ENCODE assay signal across 8 cellular contexts in the genomic region with DNA sequence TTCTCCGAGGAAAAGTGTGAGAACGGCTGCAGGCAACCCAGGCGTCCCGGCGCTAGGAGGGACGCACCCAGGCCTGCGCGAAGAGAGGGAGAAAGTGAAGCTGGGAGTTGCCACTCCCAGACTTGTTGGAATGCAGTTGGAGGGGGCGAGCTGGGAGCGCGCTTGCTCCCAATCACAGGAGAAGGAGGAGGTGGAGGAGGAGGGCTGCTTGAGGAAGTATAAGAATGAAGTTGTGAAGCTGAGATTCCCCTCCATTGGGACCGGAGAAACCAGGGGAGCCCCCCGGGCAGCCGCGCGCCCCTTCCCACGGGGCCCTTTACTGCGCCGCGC. TPM values are rescaled to one million over a fixed set of nuclear protein-coding genes. Genes with fewer than 3 reads are reported as not detected.
DNase-seq lines count a peak whose midpoint lies in the region; ATAC-seq and TF ChIP-seq lines count a peak whose summit lies in the region.

A gene (plus strand): TSS at position 247 of the 330 bp plus-strand sequence. CDS start 175 bp downstream, outside the sequence.

- ATAC-seq in WTC11 (peak; percentile 43), Right ventricle myocardium superior (ENCODE audit: poor library complexity) (peak; percentile 86), omental fat pad (ENCODE audit: low FRiP score) (peak; percentile 85)

- intact Hi-C loops in Right ventricle myocardium superior (cut with DNase I) = no loop called here
- intact Hi-C loops in CD14-positive monocyte (cut with micrococcal nuclease) = no loop called here
- intact Hi-C loops in activated T-helper 1 cell treated with anti-CD3 and anti-CD28 coated beads, Interleukin-12 subunit alpha, Interleukin-12 subunit beta, Interleukin-2, Interleukin-4 antibody, amounts not matched to agents 30 ng/mL and 10 ng/mL and 1 ng/mL, durations not matched to agents 14 hours and 24 hours and 36 hours (cut with micrococcal nuclease) = no loop called here

- CTCF ChIA-PET in WTC11 (lab: Charles Lee) = interaction anchor here (0.5 to 7.9 kb wide), 24 partner anchors 11 to 664 kb away, joined by 3 to 77 read pairs (median 4); a partner anchor contains a TSS

- peaks cover 3% of the 10 kb centered on the region; the same call in 1 of the 2 replicates for H3K36me3 Mint-ChIP-seq in WTC11
- H3K36me3 Mint-ChIP-seq in CD14-positive monocyte = peaks cover 3 to 7% of the 10 kb centered on the region in 2 donors
- H3K36me3 Mint-ChIP-seq in activated T-helper 1 cell treated with anti-CD3 and anti-CD28 coated beads, Interleukin-12 subunit alpha, Interleukin-12 subunit beta, Interleukin-2, Interleukin-4 antibody, amounts not matched to agents 30 ng/mL and 10 ng/mL and 1 ng/mL, durations not matched to agents 14 hours and 24 hours and 36 hours (ENCODE audit: low read depth) = peaks cover 2% of the 10 kb centered on the region

- in situ Hi-C loops in G401 (cut with HindIII; ENCODE audit: low sequenced_read_pairs) = loop anchor here (25.0 kb wide), 1 partner anchor 288 kb away; a partner anchor contains a TSS

- H3K27me3 Mint-ChIP-seq in WTC11 (ENCODE audit: low read depth) = no peaks in the 10 kb centered on the region
- H3K27me3 Mint-ChIP-seq in CD14-positive monocyte (ENCODE audit: low read depth in 3 of 3) = peaks cover 43 to 58% (median 48%) of the 10 kb centered on the region in 3 donors
- peaks cover 45% of the 10 kb centered on the region for H3K27me3 Mint-ChIP-seq in activated T-helper 1 cell treated with anti-CD3 and anti-CD28 coated beads, Interleukin-12 subunit alpha, Interleukin-12 subunit beta, Interleukin-2, Interleukin-4 antibody, amounts not matched to agents 30 ng/mL and 10 ng/mL and 1 ng/mL, durations not matched to agents 14 hours and 24 hours and 36 hours (ENCODE audit: insufficient read depth)

- H3K9me3 Mint-ChIP-seq in WTC11 = no peaks in the 10 kb centered on the region
- peaks cover 0 to 12% (median 5%) of the 10 kb centered on the region in 7 donors for H3K9me3 Mint-ChIP-seq in CD14-positive monocyte
- no peaks in the 10 kb centered on the region for H3K9me3 Mint-ChIP-seq in activated T-helper 1 cell treated with anti-CD3 and anti-CD28 coated beads, Interleukin-12 subunit alpha, Interleukin-12 subunit beta, Interleukin-2, Interleukin-4 antibody, amounts not matched to agents 30 ng/mL and 10 ng/mL and 1 ng/mL, durations not matched to agents 14 hours and 24 hours and 36 hours

- peaks cover 73% of the 10 kb centered on the region for H3K4me1 Mint-ChIP-seq in WTC11
- H3K4me1 Mint-ChIP-seq in CD14-positive monocyte = peaks cover 4% of the 10 kb centered on the region
- H3K4me1 Mint-ChIP-seq in activated T-helper 1 cell treated with anti-CD3 and anti-CD28 coated beads, Interleukin-12 subunit alpha, Interleukin-12 subunit beta, Interleukin-2, Interleukin-4 antibody, amounts not matched to agents 30 ng/mL and 10 ng/mL and 1 ng/mL, durations not matched to agents 14 hours and 24 hours and 36 hours (ENCODE audit: low read depth) = peaks cover 7% of the 10 kb centered on the region

- POLR2A ChIA-PET in WTC11 (lab: Charles Lee) = interaction anchor here (0.6 to 1.6 kb wide), 6 partner anchors 11 to 73 kb away, joined by 4 to 25 read pairs (median 6); a partner anchor contains a TSS

- TF ChIP-seq CTCF in WTC11 (IDR thresholded peaks at IDR 0.05) (no peak), omental fat pad (IDR thresholded peaks at IDR 0.05) (no peak), CD14-positive monocyte (IDR thresholded peaks at IDR 0.05) (no peak)

- H3K4me3 Mint-ChIP-seq in WTC11 (peak within 1 kb of the TSS; percentile 95), CD14-positive monocyte (peak within 1 kb of the TSS in 1 of 2 donors; percentile 84)
- no peak within 1 kb of the TSS for H3K4me3 Mint-ChIP-seq in activated T-helper 1 cell treated with anti-CD3 and anti-CD28 coated beads, Interleukin-12 subunit alpha, Interleukin-12 subunit beta, Interleukin-2, Interleukin-4 antibody, amounts not matched to agents 30 ng/mL and 10 ng/mL and 1 ng/mL, durations not matched to agents 14 hours and 24 hours and 36 hours

- DNase-seq in G401 (ENCODE audit: low spot score) = peak; percentile 33
- peak; percentile 73 for DNase-seq in WTC11 (ENCODE audit: low spot score)
- peak; percentile 75 for DNase-seq in Right ventricle myocardium superior
- no peak for DNase-seq in omental fat pad (ENCODE audit: low spot score)
- DNase-seq in NCI-H2196 treated with DMSO at 0.1 percent for 48 hours (lab: John Stamatoyannopoulos, UW; ENCODE audit: unreplicated experiment) = no peak
- no peak for DNase-seq in CD14-positive monocyte (ENCODE audit: low spot score)
- DNase-seq in NOMO-1 (lab: John Stamatoyannopoulos, UW; ENCODE audit: unreplicated experiment in 2 of 2) = no peak
- no peak for DNase-seq in activated T-helper 1 cell treated with anti-CD3 and anti-CD28 coated beads, Interleukin-12 subunit alpha, Interleukin-12 subunit beta, Interleukin-2, Interleukin-4 antibody, amounts not matched to agents 30 ng/mL and 10 ng/mL and 1 ng/mL, durations not matched to agents 14 hours and 24 hours and 36 hours (ENCODE audit: low spot score)

- H3K27ac Mint-ChIP-seq in WTC11 (peak within 1 kb of the TSS; percentile 96), CD14-positive monocyte (no peak within 1 kb of the TSS)
- no peak within 1 kb of the TSS for H3K27ac Mint-ChIP-seq in activated T-helper 1 cell treated with anti-CD3 and anti-CD28 coated beads, Interleukin-12 subunit alpha, Interleukin-12 subunit beta, Interleukin-2, Interleukin-4 antibody, amounts not matched to agents 30 ng/mL and 10 ng/mL and 1 ng/mL, durations not matched to agents 14 hours and 24 hours and 36 hours

TF ChIP-seq in WTC11, 78 proteins besides CTCF, POLR2A, EP300 and RAD21 (continues in another document):
- TF ChIP-seq ZNF317 (CRISPR knock-in tag; IDR thresholded peaks at IDR 0.05; ENCODE audit: borderline replicate concordance, low read depth) (no peak), SP1 (CRISPR knock-in tag; conservative IDR thresholded peaks at IDR 0.05) (peak; percentile 58; the same call in 1 of the 2 replicates), MYBL2 (CRISPR knock-in tag; IDR thresholded peaks at IDR 0.05) (0 out of 2 replicates have a peak, but pooled peaks have one; percentile 18), TEAD1 (CRISPR knock-in tag; IDR thresholded peaks at IDR 0.05) (peak; percentile 91; the same call in 1 of the 2 replicates), JAZF1 (CRISPR knock-in tag; IDR thresholded peaks at IDR 0.05) (no peak), EMX1 (CRISPR knock-in tag; IDR thresholded peaks at IDR 0.05) (no peak), GABPB1 (CRISPR knock-in tag; IDR thresholded peaks at IDR 0.05) (no peak), KAT7 (CRISPR knock-in tag; IDR thresholded peaks at IDR 0.05; ENCODE audit: borderline replicate concordance) (no peak), RORB (CRISPR knock-in tag; IDR thresholded peaks at IDR 0.05) (no peak), FOXK1 (CRISPR knock-in tag; IDR thresholded peaks at IDR 0.05) (no peak), ZBTB21 (CRISPR knock-in tag; IDR thresholded peaks at IDR 0.05; ENCODE audit: borderline replicate concordance) (no peak), IRF2 (CRISPR knock-in tag; IDR thresholded peaks at IDR 0.05; ENCODE audit: borderline replicate concordance, low read depth) (no peak)
- TF ChIP-seq, protein P1, sequence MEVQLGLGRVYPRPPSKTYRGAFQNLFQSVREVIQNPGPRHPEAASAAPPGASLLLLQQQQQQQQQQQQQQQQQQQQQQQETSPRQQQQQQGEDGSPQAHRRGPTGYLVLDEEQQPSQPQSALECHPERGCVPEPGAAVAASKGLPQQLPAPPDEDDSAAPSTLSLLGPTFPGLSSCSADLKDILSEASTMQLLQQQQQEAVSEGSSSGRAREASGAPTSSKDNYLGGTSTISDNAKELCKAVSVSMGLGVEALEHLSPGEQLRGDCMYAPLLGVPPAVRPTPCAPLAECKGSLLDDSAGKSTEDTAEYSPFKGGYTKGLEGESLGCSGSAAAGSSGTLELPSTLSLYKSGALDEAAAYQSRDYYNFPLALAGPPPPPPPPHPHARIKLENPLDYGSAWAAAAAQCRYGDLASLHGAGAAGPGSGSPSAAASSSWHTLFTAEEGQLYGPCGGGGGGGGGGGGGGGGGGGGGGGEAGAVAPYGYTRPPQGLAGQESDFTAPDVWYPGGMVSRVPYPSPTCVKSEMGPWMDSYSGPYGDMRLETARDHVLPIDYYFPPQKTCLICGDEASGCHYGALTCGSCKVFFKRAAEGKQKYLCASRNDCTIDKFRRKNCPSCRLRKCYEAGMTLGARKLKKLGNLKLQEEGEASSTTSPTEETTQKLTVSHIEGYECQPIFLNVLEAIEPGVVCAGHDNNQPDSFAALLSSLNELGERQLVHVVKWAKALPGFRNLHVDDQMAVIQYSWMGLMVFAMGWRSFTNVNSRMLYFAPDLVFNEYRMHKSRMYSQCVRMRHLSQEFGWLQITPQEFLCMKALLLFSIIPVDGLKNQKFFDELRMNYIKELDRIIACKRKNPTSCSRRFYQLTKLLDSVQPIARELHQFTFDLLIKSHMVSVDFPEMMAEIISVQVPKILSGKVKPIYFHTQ (CRISPR knock-in tag; IDR thresholded peaks at IDR 0.05) = no peak
- TF ChIP-seq, protein P2, sequence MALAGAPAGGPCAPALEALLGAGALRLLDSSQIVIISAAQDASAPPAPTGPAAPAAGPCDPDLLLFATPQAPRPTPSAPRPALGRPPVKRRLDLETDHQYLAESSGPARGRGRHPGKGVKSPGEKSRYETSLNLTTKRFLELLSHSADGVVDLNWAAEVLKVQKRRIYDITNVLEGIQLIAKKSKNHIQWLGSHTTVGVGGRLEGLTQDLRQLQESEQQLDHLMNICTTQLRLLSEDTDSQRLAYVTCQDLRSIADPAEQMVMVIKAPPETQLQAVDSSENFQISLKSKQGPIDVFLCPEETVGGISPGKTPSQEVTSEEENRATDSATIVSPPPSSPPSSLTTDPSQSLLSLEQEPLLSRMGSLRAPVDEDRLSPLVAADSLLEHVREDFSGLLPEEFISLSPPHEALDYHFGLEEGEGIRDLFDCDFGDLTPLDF (CRISPR knock-in tag; IDR thresholded peaks at IDR 0.05) = no peak
- TF ChIP-seq, protein P3, sequence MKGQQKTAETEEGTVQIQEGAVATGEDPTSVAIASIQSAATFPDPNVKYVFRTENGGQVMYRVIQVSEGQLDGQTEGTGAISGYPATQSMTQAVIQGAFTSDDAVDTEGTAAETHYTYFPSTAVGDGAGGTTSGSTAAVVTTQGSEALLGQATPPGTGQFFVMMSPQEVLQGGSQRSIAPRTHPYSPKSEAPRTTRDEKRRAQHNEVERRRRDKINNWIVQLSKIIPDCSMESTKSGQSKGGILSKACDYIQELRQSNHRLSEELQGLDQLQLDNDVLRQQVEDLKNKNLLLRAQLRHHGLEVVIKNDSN (CRISPR knock-in tag; IDR thresholded peaks at IDR 0.05) = no peak

RNA-seq across cellular contexts. Expression of the gene that starts here (rescaled TPM):
- total RNA-seq in G401 (2014; rRNA removed; shearing (Covaris generic)) = 41.1 and 44.7 TPM in 2 replicates
- total RNA-seq in WTC11 (2021) (153 to 209 TPM (median 158 TPM) in 3 replicates), Right ventricle myocardium superior (64.2 TPM), omental fat pad (10 to 100 TPM; 13.8 to 23.8 (median 15.7) TPM)
- polyA plus RNA-seq in CD14-positive monocyte = under 1 TPM in 1 of 2 donors, not detected in 1; 0.17 TPM
- 2.5 and 3.0 TPM in 2 replicates for total RNA-seq in activated T-helper 1 cell treated with anti-CD3 and anti-CD28 coated beads, Interleukin-12 subunit alpha, Interleukin-12 subunit beta, Interleukin-2, Interleukin-4 antibody, amounts not matched to agents 30 ng/mL and 10 ng/mL and 1 ng/mL, durations not matched to agents 14 hours and 24 hours and 36 hours

Comparison
In these comparisons a context has a peak if more than half of its experiments do, and no peak if none do; other contexts are left out.
1. DNase-seq: peak in G401 (single experiment), WTC11 (single experiment) and Right ventricle myocardium superior (single experiment); none in omental fat pad (single experiment), NCI-H2196 treated with DMSO at 0.1 percent for 48 hours (single experiment), CD14-positive monocyte (single experiment), NOMO-1 (0 of 2) and activated T-helper 1 cell treated with anti-CD3 and anti-CD28 coated beads, Interleukin-12 subunit alpha, Interleukin-12 subunit beta, Interleukin-2, Interleukin-4 antibody, amounts not matched to agents 30 ng/mL and 10 ng/mL and 1 ng/mL, durations not matched to agents 14 hours and 24 hours and 36 hours (single experiment).
2. Peak in every context shown above with its lines, with median percentiles within 50 percentile points of each other: ATAC-seq.